1 cellular context compared by ENCODE assay signal in the genomic region with DNA sequence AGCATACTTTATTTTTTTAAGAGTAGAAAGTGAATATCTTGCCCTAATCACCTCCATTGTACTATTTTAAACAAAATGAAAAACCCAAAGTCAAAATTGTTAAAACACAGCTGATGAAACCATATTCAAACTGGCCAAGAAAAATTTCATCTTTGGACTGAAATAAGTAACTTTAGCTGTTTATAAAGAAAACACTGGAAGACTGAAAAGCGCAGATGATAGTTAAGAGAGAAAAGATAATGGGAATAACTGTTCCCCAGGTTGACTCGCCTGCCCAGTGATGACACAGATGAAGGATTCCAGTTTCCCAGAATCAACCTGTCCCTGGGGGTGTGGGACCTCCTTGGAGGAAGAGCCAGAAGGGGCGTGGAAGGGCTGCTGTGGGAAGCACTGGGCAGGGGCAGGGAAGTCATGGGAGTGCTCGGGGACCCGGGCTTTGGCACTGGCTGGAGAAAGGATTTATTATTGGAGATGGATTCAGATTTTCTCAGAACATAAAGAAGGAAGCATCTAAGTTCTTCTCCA.
TF ChIP-seq lines count a peak whose summit lies in the region.

No MANE protein-coding gene starts in this region.

TF ChIP-seq in HEK293, 187 proteins besides CTCF, POLR2A, EP300 and RAD21 (continued from another document):
- TF ChIP-seq PRDM6 (tag by site-specific recombination; IDR thresholded peaks at IDR 0.05): peak; percentile 42
- TF ChIP-seq, protein P1, sequence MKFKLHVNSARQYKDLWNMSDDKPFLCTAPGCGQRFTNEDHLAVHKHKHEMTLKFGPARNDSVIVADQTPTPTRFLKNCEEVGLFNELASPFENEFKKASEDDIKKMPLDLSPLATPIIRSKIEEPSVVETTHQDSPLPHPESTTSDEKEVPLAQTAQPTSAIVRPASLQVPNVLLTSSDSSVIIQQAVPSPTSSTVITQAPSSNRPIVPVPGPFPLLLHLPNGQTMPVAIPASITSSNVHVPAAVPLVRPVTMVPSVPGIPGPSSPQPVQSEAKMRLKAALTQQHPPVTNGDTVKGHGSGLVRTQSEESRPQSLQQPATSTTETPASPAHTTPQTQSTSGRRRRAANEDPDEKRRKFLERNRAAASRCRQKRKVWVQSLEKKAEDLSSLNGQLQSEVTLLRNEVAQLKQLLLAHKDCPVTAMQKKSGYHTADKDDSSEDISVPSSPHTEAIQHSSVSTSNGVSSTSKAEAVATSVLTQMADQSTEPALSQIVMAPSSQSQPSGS (tag by site-specific recombination; IDR thresholded peaks at IDR 0.05; ENCODE audit: low read depth): no peak
- no peak for TF ChIP-seq ZNF473 (tag by site-specific recombination; IDR thresholded peaks at IDR 0.05)
- TF ChIP-seq, protein P2, sequence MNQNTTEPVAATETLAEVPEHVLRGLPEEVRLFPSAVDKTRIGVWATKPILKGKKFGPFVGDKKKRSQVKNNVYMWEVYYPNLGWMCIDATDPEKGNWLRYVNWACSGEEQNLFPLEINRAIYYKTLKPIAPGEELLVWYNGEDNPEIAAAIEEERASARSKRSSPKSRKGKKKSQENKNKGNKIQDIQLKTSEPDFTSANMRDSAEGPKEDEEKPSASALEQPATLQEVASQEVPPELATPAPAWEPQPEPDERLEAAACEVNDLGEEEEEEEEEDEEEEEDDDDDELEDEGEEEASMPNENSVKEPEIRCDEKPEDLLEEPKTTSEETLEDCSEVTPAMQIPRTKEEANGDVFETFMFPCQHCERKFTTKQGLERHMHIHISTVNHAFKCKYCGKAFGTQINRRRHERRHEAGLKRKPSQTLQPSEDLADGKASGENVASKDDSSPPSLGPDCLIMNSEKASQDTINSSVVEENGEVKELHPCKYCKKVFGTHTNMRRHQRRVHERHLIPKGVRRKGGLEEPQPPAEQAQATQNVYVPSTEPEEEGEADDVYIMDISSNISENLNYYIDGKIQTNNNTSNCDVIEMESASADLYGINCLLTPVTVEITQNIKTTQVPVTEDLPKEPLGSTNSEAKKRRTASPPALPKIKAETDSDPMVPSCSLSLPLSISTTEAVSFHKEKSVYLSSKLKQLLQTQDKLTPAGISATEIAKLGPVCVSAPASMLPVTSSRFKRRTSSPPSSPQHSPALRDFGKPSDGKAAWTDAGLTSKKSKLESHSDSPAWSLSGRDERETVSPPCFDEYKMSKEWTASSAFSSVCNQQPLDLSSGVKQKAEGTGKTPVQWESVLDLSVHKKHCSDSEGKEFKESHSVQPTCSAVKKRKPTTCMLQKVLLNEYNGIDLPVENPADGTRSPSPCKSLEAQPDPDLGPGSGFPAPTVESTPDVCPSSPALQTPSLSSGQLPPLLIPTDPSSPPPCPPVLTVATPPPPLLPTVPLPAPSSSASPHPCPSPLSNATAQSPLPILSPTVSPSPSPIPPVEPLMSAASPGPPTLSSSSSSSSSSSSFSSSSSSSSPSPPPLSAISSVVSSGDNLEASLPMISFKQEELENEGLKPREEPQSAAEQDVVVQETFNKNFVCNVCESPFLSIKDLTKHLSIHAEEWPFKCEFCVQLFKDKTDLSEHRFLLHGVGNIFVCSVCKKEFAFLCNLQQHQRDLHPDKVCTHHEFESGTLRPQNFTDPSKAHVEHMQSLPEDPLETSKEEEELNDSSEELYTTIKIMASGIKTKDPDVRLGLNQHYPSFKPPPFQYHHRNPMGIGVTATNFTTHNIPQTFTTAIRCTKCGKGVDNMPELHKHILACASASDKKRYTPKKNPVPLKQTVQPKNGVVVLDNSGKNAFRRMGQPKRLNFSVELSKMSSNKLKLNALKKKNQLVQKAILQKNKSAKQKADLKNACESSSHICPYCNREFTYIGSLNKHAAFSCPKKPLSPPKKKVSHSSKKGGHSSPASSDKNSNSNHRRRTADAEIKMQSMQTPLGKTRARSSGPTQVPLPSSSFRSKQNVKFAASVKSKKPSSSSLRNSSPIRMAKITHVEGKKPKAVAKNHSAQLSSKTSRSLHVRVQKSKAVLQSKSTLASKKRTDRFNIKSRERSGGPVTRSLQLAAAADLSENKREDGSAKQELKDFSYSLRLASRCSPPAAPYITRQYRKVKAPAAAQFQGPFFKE (tag by site-specific recombination; IDR thresholded peaks at IDR 0.05; ENCODE audit: borderline replicate concordance): no peak
- no peak for TF ChIP-seq ZNF560 (tag by site-specific recombination; IDR thresholded peaks at IDR 0.05; ENCODE audit: borderline replicate concordance)
- no peak for TF ChIP-seq ZNF837 (tag by site-specific recombination; IDR thresholded peaks at IDR 0.05)
- TF ChIP-seq ZNF600 (tag by site-specific recombination; IDR thresholded peaks at IDR 0.05): 0 out of 2 replicates have a peak, but pooled peaks have one; percentile 0
- TF ChIP-seq, protein P3, sequence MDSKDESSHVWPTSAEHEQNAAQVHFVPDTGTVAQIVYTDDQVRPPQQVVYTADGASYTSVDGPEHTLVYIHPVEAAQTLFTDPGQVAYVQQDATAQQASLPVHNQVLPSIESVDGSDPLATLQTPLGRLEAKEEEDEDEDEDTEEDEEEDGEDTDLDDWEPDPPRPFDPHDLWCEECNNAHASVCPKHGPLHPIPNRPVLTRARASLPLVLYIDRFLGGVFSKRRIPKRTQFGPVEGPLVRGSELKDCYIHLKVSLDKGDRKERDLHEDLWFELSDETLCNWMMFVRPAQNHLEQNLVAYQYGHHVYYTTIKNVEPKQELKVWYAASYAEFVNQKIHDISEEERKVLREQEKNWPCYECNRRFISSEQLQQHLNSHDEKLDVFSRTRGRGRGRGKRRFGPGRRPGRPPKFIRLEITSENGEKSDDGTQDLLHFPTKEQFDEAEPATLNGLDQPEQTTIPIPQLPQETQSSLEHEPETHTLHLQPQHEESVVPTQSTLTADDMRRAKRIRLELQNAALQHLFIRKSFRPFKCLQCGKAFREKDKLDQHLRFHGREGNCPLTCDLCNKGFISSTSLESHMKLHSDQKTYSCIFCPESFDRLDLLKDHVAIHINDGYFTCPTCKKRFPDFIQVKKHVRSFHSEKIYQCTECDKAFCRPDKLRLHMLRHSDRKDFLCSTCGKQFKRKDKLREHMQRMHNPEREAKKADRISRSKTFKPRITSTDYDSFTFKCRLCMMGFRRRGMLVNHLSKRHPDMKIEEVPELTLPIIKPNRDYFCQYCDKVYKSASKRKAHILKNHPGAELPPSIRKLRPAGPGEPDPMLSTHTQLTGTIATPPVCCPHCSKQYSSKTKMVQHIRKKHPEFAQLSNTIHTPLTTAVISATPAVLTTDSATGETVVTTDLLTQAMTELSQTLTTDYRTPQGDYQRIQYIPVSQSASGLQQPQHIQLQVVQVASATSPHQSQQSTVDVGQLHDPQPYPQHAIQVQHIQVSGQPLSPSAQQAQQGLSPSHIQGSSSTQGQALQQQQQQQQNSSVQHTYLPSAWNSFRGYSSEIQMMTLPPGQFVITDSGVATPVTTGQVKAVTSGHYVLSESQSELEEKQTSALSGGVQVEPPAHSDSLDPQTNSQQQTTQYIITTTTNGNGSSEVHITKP (tag by site-specific recombination; IDR thresholded peaks at IDR 0.05): peak; percentile 69
- no peak for TF ChIP-seq REST (tag by site-specific recombination; IDR thresholded peaks at IDR 0.05)
- TF ChIP-seq, protein P4, sequence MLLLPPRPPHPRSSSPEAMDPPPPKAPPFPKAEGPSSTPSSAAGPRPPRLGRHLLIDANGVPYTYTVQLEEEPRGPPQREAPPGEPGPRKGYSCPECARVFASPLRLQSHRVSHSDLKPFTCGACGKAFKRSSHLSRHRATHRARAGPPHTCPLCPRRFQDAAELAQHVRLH (tag by site-specific recombination; IDR thresholded peaks at IDR 0.05): no peak
- TF ChIP-seq SP3 (tag by site-specific recombination; IDR thresholded peaks at IDR 0.05): no peak
- TF ChIP-seq SP7 (tag by site-specific recombination; IDR thresholded peaks at IDR 0.05): no peak
- no peak for TF ChIP-seq ZNF626 (tag by site-specific recombination; IDR thresholded peaks at IDR 0.05)
- no peak for TF ChIP-seq KLF1 (tag by site-specific recombination; IDR thresholded peaks at IDR 0.05)
- TF ChIP-seq ZBTB48 (tag by site-specific recombination; IDR thresholded peaks at IDR 0.05): no peak
- TF ChIP-seq, protein P5, sequence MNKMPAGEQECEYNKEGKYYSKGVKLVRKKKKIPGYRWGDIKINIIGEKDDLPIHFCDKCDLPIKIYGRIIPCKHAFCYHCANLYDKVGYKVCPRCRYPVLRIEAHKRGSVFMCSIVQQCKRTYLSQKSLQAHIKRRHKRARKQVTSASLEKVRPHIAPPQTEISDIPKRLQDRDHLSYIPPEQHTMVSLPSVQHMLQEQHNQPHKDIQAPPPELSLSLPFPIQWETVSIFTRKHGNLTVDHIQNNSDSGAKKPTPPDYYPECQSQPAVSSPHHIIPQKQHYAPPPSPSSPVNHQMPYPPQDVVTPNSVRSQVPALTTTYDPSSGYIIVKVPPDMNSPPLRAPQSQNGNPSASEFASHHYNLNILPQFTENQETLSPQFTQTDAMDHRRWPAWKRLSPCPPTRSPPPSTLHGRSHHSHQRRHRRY (tag by site-specific recombination; IDR thresholded peaks at IDR 0.05): no peak
- no peak for TF ChIP-seq YY1 (tag by site-specific recombination; IDR thresholded peaks at IDR 0.05)
- TF ChIP-seq, protein P6, sequence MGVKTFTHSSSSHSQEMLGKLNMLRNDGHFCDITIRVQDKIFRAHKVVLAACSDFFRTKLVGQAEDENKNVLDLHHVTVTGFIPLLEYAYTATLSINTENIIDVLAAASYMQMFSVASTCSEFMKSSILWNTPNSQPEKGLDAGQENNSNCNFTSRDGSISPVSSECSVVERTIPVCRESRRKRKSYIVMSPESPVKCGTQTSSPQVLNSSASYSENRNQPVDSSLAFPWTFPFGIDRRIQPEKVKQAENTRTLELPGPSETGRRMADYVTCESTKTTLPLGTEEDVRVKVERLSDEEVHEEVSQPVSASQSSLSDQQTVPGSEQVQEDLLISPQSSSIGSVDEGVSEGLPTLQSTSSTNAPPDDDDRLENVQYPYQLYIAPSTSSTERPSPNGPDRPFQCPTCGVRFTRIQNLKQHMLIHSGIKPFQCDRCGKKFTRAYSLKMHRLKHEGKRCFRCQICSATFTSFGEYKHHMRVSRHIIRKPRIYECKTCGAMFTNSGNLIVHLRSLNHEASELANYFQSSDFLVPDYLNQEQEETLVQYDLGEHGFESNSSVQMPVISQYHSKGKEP (tag by site-specific recombination; IDR thresholded peaks at IDR 0.05): no peak
- no peak for TF ChIP-seq ZNF132 (tag by site-specific recombination; IDR thresholded peaks at IDR 0.05; ENCODE audit: borderline replicate concordance)
- 0 out of 2 replicates have a peak, but pooled peaks have one; percentile 14 for TF ChIP-seq ZBTB17 (tag by site-specific recombination; IDR thresholded peaks at IDR 0.05)
- TF ChIP-seq ZNF341 (tag by site-specific recombination; IDR thresholded peaks at IDR 0.05; ENCODE audit: low read depth): peak; percentile 96
- no peak for TF ChIP-seq ZBTB21 (tag by site-specific recombination; IDR thresholded peaks at IDR 0.05)
- no peak for TF ChIP-seq GLIS2 (tag by site-specific recombination; IDR thresholded peaks at IDR 0.05)
- TF ChIP-seq ZNF133 (tag by site-specific recombination; IDR thresholded peaks at IDR 0.05): no peak
- no peak for TF ChIP-seq TRIM28 (IDR thresholded peaks at IDR 0.05; ENCODE audit: borderline replicate concordance, low read length)
- no peak for TF ChIP-seq ZNF292 (tag by site-specific recombination; IDR thresholded peaks at IDR 0.05; ENCODE audit: borderline replicate concordance, low read depth)
- TF ChIP-seq ZBTB1 (tag by site-specific recombination; IDR thresholded peaks at IDR 0.05): no peak
- TF ChIP-seq, protein P7, sequence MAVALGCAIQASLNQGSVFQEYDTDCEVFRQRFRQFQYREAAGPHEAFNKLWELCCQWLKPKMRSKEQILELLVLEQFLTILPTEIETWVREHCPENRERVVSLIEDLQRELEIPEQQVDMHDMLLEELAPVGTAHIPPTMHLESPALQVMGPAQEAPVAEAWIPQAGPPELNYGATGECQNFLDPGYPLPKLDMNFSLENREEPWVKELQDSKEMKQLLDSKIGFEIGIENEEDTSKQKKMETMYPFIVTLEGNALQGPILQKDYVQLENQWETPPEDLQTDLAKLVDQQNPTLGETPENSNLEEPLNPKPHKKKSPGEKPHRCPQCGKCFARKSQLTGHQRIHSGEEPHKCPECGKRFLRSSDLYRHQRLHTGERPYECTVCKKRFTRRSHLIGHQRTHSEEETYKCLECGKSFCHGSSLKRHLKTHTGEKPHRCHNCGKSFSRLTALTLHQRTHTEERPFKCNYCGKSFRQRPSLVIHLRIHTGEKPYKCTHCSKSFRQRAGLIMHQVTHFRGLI (tag by site-specific recombination; IDR thresholded peaks at IDR 0.05): peak; percentile 0; the same call in 1 of the 2 replicates
- no peak for TF ChIP-seq YY2 (tag by site-specific recombination; IDR thresholded peaks at IDR 0.05)
- no peak for TF ChIP-seq ZNF596 (tag by site-specific recombination; IDR thresholded peaks at IDR 0.05)
